In the genomic region with DNA sequence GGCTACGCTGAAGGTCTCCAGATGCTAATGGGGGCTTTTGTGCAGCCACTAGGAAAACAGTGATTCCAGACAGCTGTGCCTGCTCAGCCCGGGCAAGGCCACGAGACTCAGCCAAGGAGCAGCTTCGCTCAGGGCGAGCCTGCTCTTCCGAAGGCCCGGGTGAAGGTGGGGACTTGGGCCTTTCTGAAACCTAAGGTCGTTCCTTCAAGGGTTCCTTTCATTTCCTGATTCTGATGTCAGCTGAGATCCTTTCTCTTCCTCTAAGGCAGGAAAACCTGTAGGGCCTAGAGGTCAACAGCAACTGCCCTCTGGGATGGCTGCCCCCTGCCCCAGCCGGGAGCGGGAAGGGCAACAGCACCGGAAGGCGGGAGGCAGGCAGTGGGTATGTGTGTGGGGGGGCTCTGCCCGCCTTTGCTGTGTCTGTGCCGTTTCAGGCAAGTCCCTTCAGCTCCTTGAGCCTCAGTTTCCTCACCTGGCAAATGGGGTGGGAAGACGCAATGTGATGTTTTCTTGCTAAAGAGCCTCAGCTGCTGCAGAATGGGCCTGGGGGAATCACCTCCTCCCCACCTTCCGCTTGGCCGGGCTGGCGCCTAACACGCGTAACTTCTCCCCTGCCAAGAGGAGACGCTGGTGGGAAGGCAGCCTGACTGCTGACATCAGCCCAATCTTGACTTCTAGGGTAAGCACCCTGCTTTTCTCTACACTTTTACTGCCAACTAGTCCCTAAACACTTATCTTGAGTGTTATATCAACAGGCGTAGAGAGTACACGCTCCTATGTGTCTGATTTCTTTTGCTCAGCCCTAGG, we compare ENCODE assay signal across 22 cellular contexts. TPM values are rescaled to one million over a fixed set of nuclear protein-coding genes. Genes with fewer than 3 reads are reported as not detected.
DNase-seq lines count a peak whose midpoint lies in the region; ATAC-seq and TF ChIP-seq lines count a peak whose summit lies in the region.
"Had no signal": no experiment of that assay in that cellular context is flagged by ENCODE, and none has a peak within 500 bp of the region (broad histone marks: within the 10 kb centered on the region; RNA-seq: fewer than 3 reads in every experiment).

No MANE protein-coding gene starts in this region.

- no peak overlapping the region for H2AFZ ChIP-seq in SU-DHL-6 (ENCODE audit: low read depth, low read length, severe bottlenecking)
- H2AFZ ChIP-seq in neuronal stem cell (ENCODE audit: low read length): no peak overlapping the region

- H3K79me1 ChIP-seq in neuronal stem cell (ENCODE audit: low read depth, low read length): no peaks in the 10 kb centered on the region

- TF ChIP-seq CTCF in GM13977 (IDR thresholded peaks at IDR 0.05; ENCODE audit: extremely low read depth, insufficient read depth, missing control alignments): peak; percentile 24
- no peak for TF ChIP-seq CTCF in SU-DHL-6 (IDR thresholded peaks at IDR 0.05; ENCODE audit: insufficient read depth, low read length, poor library complexity, severe bottlenecking)
- TF ChIP-seq CTCF in ascending aorta (IDR thresholded peaks at IDR 0.05): no peak

- no peak overlapping the region for H3K23ac ChIP-seq in neuronal stem cell (ENCODE audit: low read depth, low read length, poor library complexity)

- H3K27ac ChIP-seq in SU-DHL-6 (ENCODE audit: low read depth, low read length): peak overlapping the region; percentile 28; the same call in 1 of the 2 replicates
- no peak overlapping the region for H3K27ac ChIP-seq in neuronal stem cell (replicated peaks; ENCODE audit: low read length)
- H3K27ac ChIP-seq in ascending aorta: no peak overlapping the region
- H3K27ac ChIP-seq: gastrocnemius medialis, stomach, transverse colon had no signal

- H3K18ac ChIP-seq in neuronal stem cell (ENCODE audit: low read length): peak overlapping the region; percentile 32

- no peaks in the 10 kb centered on the region for H3K27me3 ChIP-seq in SU-DHL-6 (ENCODE audit: low read length)
- H3K27me3 ChIP-seq in neuronal stem cell (ENCODE audit: control insufficient read depth in 3 of 3, insufficient read depth in 3 of 3, low read depth in 1 of 3, low read length in 3 of 3): peaks cover 0 to 17% (median 0%) of the 10 kb centered on the region in 3 experiments
- H3K27me3 ChIP-seq in ascending aorta: no peaks in the 10 kb centered on the region
- H3K27me3 ChIP-seq: transverse colon had no signal

- H3K4ac ChIP-seq in neuronal stem cell (ENCODE audit: low read length): peak overlapping the region; percentile 26

- no peak overlapping the region for H2BK120ac ChIP-seq in neuronal stem cell (ENCODE audit: low read depth, low read length)

- H3K79me2 ChIP-seq in SU-DHL-6 (ENCODE audit: insufficient read depth, low read length): no peaks in the 10 kb centered on the region

- no peak overlapping the region for H4K8ac ChIP-seq in neuronal stem cell (ENCODE audit: low read depth, low read length)

- POLR2A ChIA-PET in activated CD4-positive, alpha-beta T cell treated with anti-CD3 and anti-CD28 coated beads for 36 hours (lab: Charles Lee): interaction anchor here (0.5 kb wide), 1 partner anchor 93 kb away, joined by 3 read pairs; no protein-coding TSS in a partner anchor

- WGBS in neuronal stem cell (ENCODE audit: extremely low coverage in 2 of 2, insufficient read length in 2 of 2, insufficient replicate concordance in 1 of 2), 2 donors: no CpG with 5 or more reads among the region's 23 CpGs

- no peak overlapping the region for H4K91ac ChIP-seq in neuronal stem cell (ENCODE audit: low read depth, low read length, poor library complexity)

- no peak for ATAC-seq in activated CD4-positive, alpha-beta T cell treated with anti-CD3 and anti-CD28 coated beads for 36 hours
- ATAC-seq: activated naive CD4-positive, alpha-beta T cell treated with anti-CD3 and anti-CD28 coated beads, Interleukin-2, amount 50 U/mL, for 72 hours; activated T-helper 17 cell treated with anti-CD3 and anti-CD28 coated beads, Interleukin-2, amount 50 U/mL, for 72 hours; gastrocnemius medialis had no signal

- no peak overlapping the region for H2BK15ac ChIP-seq in neuronal stem cell (ENCODE audit: low read length)

- peaks cover 14% of the 10 kb centered on the region for H3K36me3 Mint-ChIP-seq in activated CD4-positive, alpha-beta T cell treated with anti-CD3 and anti-CD28 coated beads for 36 hours (ENCODE audit: low read depth)

- peaks cover 17% of the 10 kb centered on the region for H3F3A ChIP-seq in SU-DHL-6 (ENCODE audit: insufficient read depth)

- CTCF ChIA-PET in activated CD4-positive, alpha-beta T cell treated with anti-CD3 and anti-CD28 coated beads for 36 hours (lab: Charles Lee): interaction anchor here (1.4 kb wide), 1 partner anchor 110 kb away, joined by 5 read pairs; no protein-coding TSS in a partner anchor

- H3K36me3 ChIP-seq in SU-DHL-6 (ENCODE audit: low read length) (no peaks in the 10 kb centered on the region), neuronal stem cell (replicated peaks in 1 of 2; ENCODE audit: control insufficient read depth in 2 of 2, insufficient read depth in 2 of 2, low read length in 2 of 2) (no peaks in the 10 kb centered on the region), ascending aorta (no peaks in the 10 kb centered on the region)
- H3K36me3 ChIP-seq: gastrocnemius medialis, stomach, transverse colon had no signal

- no peak overlapping the region for H2BK12ac ChIP-seq in neuronal stem cell (ENCODE audit: low read length)

- peaks cover 63% of the 10 kb centered on the region for H3K4me1 Mint-ChIP-seq in activated CD4-positive, alpha-beta T cell treated with anti-CD3 and anti-CD28 coated beads for 36 hours

- peak; percentile 59 for DNase-seq in DMS79 treated with DMSO at 0.1 percent for 48 hours (lab: John Stamatoyannopoulos, UW)
- DNase-seq in GM13977 (ENCODE audit: low spot score): no peak
- no peak for DNase-seq in neuronal stem cell (ENCODE audit: low spot score)
- no peak for DNase-seq in ascending aorta (ENCODE audit: low spot score in 2 of 2)
- no peak for DNase-seq in cerebellar nuclear complex (lab: John Stamatoyannopoulos, UW)
- DNase-seq in NCI-H2029 treated with DMSO at 0.1 percent for 48 hours (lab: John Stamatoyannopoulos, UW): no peak
- DNase-seq in activated CD4-positive, alpha-beta T cell treated with anti-CD3 and anti-CD28 coated beads for 36 hours: no peak
- DNase-seq: activated CD4-positive, alpha-beta T cell treated with anti-CD3 and anti-CD28 coated beads for 4 hours; effector CD8-positive, alpha-beta T cell; gastrocnemius medialis; H7; mesendoderm; NCI-H2107; NCI-H510A; small intestine; stimulated activated CD4-positive, alpha-beta T cell treated with anti-CD3 and anti-CD28 coated beads, Interleukin-2, amount 100 ng/mL, for 48 hours; stomach; transverse colon had no signal

- H3K9me2 ChIP-seq in SU-DHL-6 (replicated peaks; ENCODE audit: insufficient read depth, low read length): no peaks in the 10 kb centered on the region

- peaks cover 0 to 13% of the 10 kb centered on the region in 2 donors for H3K4me1 ChIP-seq in neuronal stem cell (ENCODE audit: control insufficient read depth in 2 of 2, insufficient read depth in 1 of 2, low read depth in 1 of 2, low read length in 2 of 2)
- H3K4me1 ChIP-seq in ascending aorta: no peaks in the 10 kb centered on the region
- H3K4me1 ChIP-seq: gastrocnemius medialis had no signal

- H3K9me3 Mint-ChIP-seq in activated CD4-positive, alpha-beta T cell treated with anti-CD3 and anti-CD28 coated beads for 36 hours (ENCODE audit: low read depth): no peaks in the 10 kb centered on the region
- H3K9me3 Mint-ChIP-seq: activated naive CD4-positive, alpha-beta T cell treated with anti-CD3 and anti-CD28 coated beads, Interleukin-2, amount 50 U/mL, for 72 hours; activated T-helper 17 cell treated with anti-CD3 and anti-CD28 coated beads, Interleukin-2, amount 50 U/mL, for 72 hours had no signal

- no peaks in the 10 kb centered on the region for H4K20me1 ChIP-seq in SU-DHL-6 (ENCODE audit: low read depth, low read length)

- H3K9ac ChIP-seq in SU-DHL-6 (ENCODE audit: low read length) (peak overlapping the region; percentile 19; the same call in 1 of the 2 replicates), neuronal stem cell (ENCODE audit: low read depth, low read length, poor library complexity) (no peak overlapping the region)

- H3K14ac ChIP-seq in neuronal stem cell (ENCODE audit: low read length): peak overlapping the region; percentile 10

- intact Hi-C loops in ascending aorta (cut with DNase I): no loop called here
- intact Hi-C loops in activated CD4-positive, alpha-beta T cell treated with anti-CD3 and anti-CD28 coated beads for 36 hours (cut with DNase I, micrococcal nuclease): no loop called here

- H3K27me3 Mint-ChIP-seq in activated CD4-positive, alpha-beta T cell treated with anti-CD3 and anti-CD28 coated beads for 36 hours: peaks cover 6% of the 10 kb centered on the region

- no peak overlapping the region for H3K4me3 ChIP-seq in SU-DHL-6 (ENCODE audit: insufficient read depth, low read length, poor library complexity, severe bottlenecking)
- no peak overlapping the region for H3K4me3 ChIP-seq in neuronal stem cell (ENCODE audit: low read length in 2 of 2)
- H3K4me3 ChIP-seq in ascending aorta: no peak overlapping the region
- H3K4me3 ChIP-seq: gastrocnemius medialis, stomach, transverse colon had no signal

- no peak overlapping the region for H2AK5ac ChIP-seq in neuronal stem cell (ENCODE audit: low read depth, low read length)

- in situ Hi-C loops in GM13977 (cut with MboI; ENCODE audit: low pct_unique_long_range_greater_than_20kb, low sequenced_read_pairs, unreplicated experiment): no loop called here

- no peak overlapping the region for H2BK5ac ChIP-seq in neuronal stem cell (ENCODE audit: low read length)

- no peak overlapping the region for H3K4me3 Mint-ChIP-seq in activated CD4-positive, alpha-beta T cell treated with anti-CD3 and anti-CD28 coated beads for 36 hours
- H3K4me3 Mint-ChIP-seq: activated T-helper 17 cell treated with anti-CD3 and anti-CD28 coated beads, Interleukin-2, amount 50 U/mL, for 72 hours had no signal

- no peaks in the 10 kb centered on the region for H3K9me3 ChIP-seq in SU-DHL-6 (ENCODE audit: insufficient read depth, low read length)
- H3K9me3 ChIP-seq in neuronal stem cell (replicated peaks in 1 of 2; ENCODE audit: control insufficient read depth in 2 of 2, insufficient read depth in 1 of 2, low read depth in 1 of 2, low read length in 2 of 2): no peaks in the 10 kb centered on the region
- H3K9me3 ChIP-seq in ascending aorta: no peaks in the 10 kb centered on the region
- H3K9me3 ChIP-seq: gastrocnemius medialis, stomach, transverse colon had no signal

- H3K27ac Mint-ChIP-seq in activated CD4-positive, alpha-beta T cell treated with anti-CD3 and anti-CD28 coated beads for 36 hours: no peak overlapping the region
- H3K27ac Mint-ChIP-seq: activated naive CD4-positive, alpha-beta T cell treated with anti-CD3 and anti-CD28 coated beads, Interleukin-2, amount 50 U/mL, for 72 hours; activated T-helper 17 cell treated with anti-CD3 and anti-CD28 coated beads, Interleukin-2, amount 50 U/mL, for 72 hours had no signal

- peak overlapping the region; percentile 26 for H3K4me2 ChIP-seq in SU-DHL-6 (ENCODE audit: low read depth, low read length, poor library complexity, severe bottlenecking)
- no peak overlapping the region for H3K4me2 ChIP-seq in neuronal stem cell (ENCODE audit: insufficient read depth, low read length, poor library complexity, severe bottlenecking)

RNA-seq across cellular contexts. Expression of gene IRF8, which starts 32.8 kb away (rescaled TPM):
- polyA plus RNA-seq in neuronal stem cell (2013, experiment 1 of 2): 1.3 TPM
- polyA plus RNA-seq in neuronal stem cell (2013, experiment 2 of 2): 1.5 TPM
- total RNA-seq in ascending aorta: 20.0 TPM
- total RNA-seq in activated CD4-positive, alpha-beta T cell treated with anti-CD3 and anti-CD28 coated beads for 36 hours: 100 to 1,000 TPM; 227 to 250 TPM
- total RNA-seq: Daoy had no signal

Comparison
In these comparisons a context has a peak if more than half of its experiments do, and no peak if none do; other contexts are left out.
1. RNA of gene IRF8, which starts 32.8 kb away (total RNA-seq): 227 to 250 TPM in activated CD4-positive, alpha-beta T cell treated with anti-CD3 and anti-CD28 coated beads for 36 hours; 20.0 TPM in ascending aorta (single experiment); every median in the first group is over 10 times any median in the second.